Comparison of ENCODE assay signal across 11 cellular contexts in genomic region chr12:98895086-98895651, GRCh38.
DNase-seq lines count a peak whose midpoint lies in the region; ATAC-seq and TF ChIP-seq lines count a peak whose summit lies in the region.
"Had no signal": no experiment of that assay in that cellular context is flagged by ENCODE, and none has a peak within 500 bp of the region (broad histone marks: within the 10 kb centered on the region; RNA-seq: fewer than 3 reads in every experiment).

No MANE protein-coding gene starts in this region.

- no peak for ATAC-seq in HG03095 (IDR thresholded peaks at IDR 0.05; ENCODE audit: unreplicated experiment)
- no peak for ATAC-seq in HG02938 (IDR thresholded peaks at IDR 0.05; ENCODE audit: unreplicated experiment)
- no peak for ATAC-seq in GM18858 (IDR thresholded peaks at IDR 0.05; ENCODE audit: unreplicated experiment)

- H3K27ac Mint-ChIP-seq in osteocyte (ENCODE audit: unreplicated experiment): no peak overlapping the region
- H3K27ac Mint-ChIP-seq: activated naive CD4-positive, alpha-beta T cell treated with anti-CD3 and anti-CD28 coated beads, Interleukin-2, amount 50 U/mL, for 24 hours; T-helper 1 cell treated with Interleukin-12 subunit alpha and Interleukin-12 subunit beta and Interleukin-4 antibody, amounts not matched to agents 30 μg/mL and 1 μg/mL, for 36 hours had no signal

- peaks cover 80% of the 10 kb centered on the region for H3K27me3 Mint-ChIP-seq in osteocyte (ENCODE audit: unreplicated experiment)

- no peak for TF ChIP-seq CTCF in osteocyte (IDR thresholded peaks at IDR 0.05)

- H3K9ac ChIP-seq in endocrine pancreas (ENCODE audit: control insufficient read depth, insufficient read depth, low read length): no peak overlapping the region

- no peaks in the 10 kb centered on the region for H3K27me3 ChIP-seq in endocrine pancreas (ENCODE audit: control insufficient read depth, insufficient read depth, low read length)

- H3K36me3 Mint-ChIP-seq in osteocyte (ENCODE audit: unreplicated experiment): no peaks in the 10 kb centered on the region
- H3K36me3 Mint-ChIP-seq: activated naive CD4-positive, alpha-beta T cell treated with anti-CD3 and anti-CD28 coated beads, Interleukin-2, amount 50 U/mL, for 24 hours had no signal

- peak overlapping the region; percentile 42 for H3K4me3 ChIP-seq in endocrine pancreas (ENCODE audit: control insufficient read depth, insufficient read depth, low read length)

- no peaks in the 10 kb centered on the region for H3K9me3 Mint-ChIP-seq in osteocyte (ENCODE audit: unreplicated experiment)
- H3K9me3 Mint-ChIP-seq: activated naive CD4-positive, alpha-beta T cell treated with anti-CD3 and anti-CD28 coated beads, Interleukin-2, amount 50 U/mL, for 24 hours; T-helper 1 cell treated with Interleukin-12 subunit alpha and Interleukin-12 subunit beta and Interleukin-4 antibody, amounts not matched to agents 30 μg/mL and 1 μg/mL, for 36 hours had no signal

- peak overlapping the region; percentile 48 for H3K4me3 Mint-ChIP-seq in osteocyte (ENCODE audit: unreplicated experiment)
- H3K4me3 Mint-ChIP-seq: T-helper 1 cell treated with Interleukin-12 subunit alpha and Interleukin-12 subunit beta and Interleukin-4 antibody, amounts not matched to agents 30 μg/mL and 1 μg/mL, for 36 hours had no signal

- no peaks in the 10 kb centered on the region for H3K9me3 ChIP-seq in endocrine pancreas (ENCODE audit: control insufficient read depth, low read length)

- no peaks in the 10 kb centered on the region for H3K4me1 ChIP-seq in endocrine pancreas (ENCODE audit: control insufficient read depth, insufficient read depth, low read length)

- DNase-seq in DMS53 (lab: John Stamatoyannopoulos, UW) (peak; percentile 70), NCI-H1092 treated with DMSO at 0.1 percent for 48 hours (lab: John Stamatoyannopoulos, UW) (peak; percentile 75), osteocyte (ENCODE audit: extremely low spot score, unreplicated experiment) (no peak), amniotic stem cell (lab: John Stamatoyannopoulos, UW) (no peak)
- DNase-seq: KG1 had no signal

- no peaks in the 10 kb centered on the region for H3K36me3 ChIP-seq in endocrine pancreas (ENCODE audit: control insufficient read depth, insufficient read depth, low read length)

- H3K4me1 Mint-ChIP-seq in osteocyte (ENCODE audit: unreplicated experiment): peaks cover 10% of the 10 kb centered on the region
- H3K4me1 Mint-ChIP-seq: activated naive CD4-positive, alpha-beta T cell treated with anti-CD3 and anti-CD28 coated beads, Interleukin-2, amount 50 U/mL, for 24 hours had no signal

Comparison
In these comparisons a context has a peak if more than half of its experiments do, and no peak if none do; other contexts are left out.
1. DNase-seq: peak in DMS53 (single experiment) and NCI-H1092 treated with DMSO at 0.1 percent for 48 hours (single experiment); none in osteocyte (single experiment) and amniotic stem cell (single experiment).